In genomic region chr13:82815791-82816190, GRCh38 we compare ENCODE assay signal across 15 cellular contexts.
DNase-seq lines count a peak whose midpoint lies in the region; ATAC-seq and TF ChIP-seq lines count a peak whose summit lies in the region.
"Had no signal": no experiment of that assay in that cellular context is flagged by ENCODE, and none has a peak within 500 bp of the region (broad histone marks: within the 10 kb centered on the region; RNA-seq: fewer than 3 reads in every experiment).

No MANE protein-coding gene starts in this region.

- no peak overlapping the region for H3K18ac ChIP-seq in trophoblast cell (ENCODE audit: low read length)

- H3K27ac ChIP-seq in PC-3 (ENCODE audit: low read length): no peak overlapping the region
- no peak overlapping the region for H3K27ac ChIP-seq in trophoblast cell (ENCODE audit: low read depth, low read length)
- H3K27ac ChIP-seq: GM23248 had no signal

- POLR2A ChIA-PET in PC-3 (lab: Charles Lee; ENCODE audit: unreplicated experiment): no interaction called here

- no peak overlapping the region for H2AFZ ChIP-seq in PC-3 (ENCODE audit: low read length)
- no peak overlapping the region for H2AFZ ChIP-seq in trophoblast cell (ENCODE audit: insufficient read depth, low read length, poor library complexity)
- H2AFZ ChIP-seq: GM23248 had no signal

- H3K27me3 ChIP-seq in PC-3 (ENCODE audit: low read length): no peaks in the 10 kb centered on the region
- H3K27me3 ChIP-seq in trophoblast cell (ENCODE audit: insufficient read depth, low read length): no peaks in the 10 kb centered on the region

- H3K4ac ChIP-seq in trophoblast cell (ENCODE audit: low read depth, low read length): no peak overlapping the region

- H3K9me3 ChIP-seq in PC-3 (ENCODE audit: low read length) (no peaks in the 10 kb centered on the region), trophoblast cell (ENCODE audit: insufficient read depth, low read depth, low read length) (peaks cover 1% of the 10 kb centered on the region)

- H3K14ac ChIP-seq in trophoblast cell (ENCODE audit: low read length): no peak overlapping the region

- no peaks in the 10 kb centered on the region for H4K20me1 ChIP-seq in PC-3 (ENCODE audit: low read length)

- no peak overlapping the region for H3K23ac ChIP-seq in trophoblast cell (ENCODE audit: low read length)

- H3K79me1 ChIP-seq in trophoblast cell (ENCODE audit: low read length): no peaks in the 10 kb centered on the region

- TF ChIP-seq CTCF in PC-3 (conservative IDR thresholded peaks at IDR 0.05; ENCODE audit: low read depth, low read length): no peak

- no TSS peak for BruUV-seq in PC-3 (replicated peaks; lab: Mats Ljungman, UMichigan)

- ATAC-seq in PC-3: 0 out of 2 replicates have a peak, but pooled peaks have one; percentile 38
- peak; percentile 39 for ATAC-seq in esophagus mucosa
- ATAC-seq: HCT116 had no signal

- DNase-seq in PC-3 (peak; percentile 15), trophoblast cell (peak; percentile 15 to 71), DMS79 treated with DMSO at 0.1 percent for 48 hours (lab: John Stamatoyannopoulos, UW) (no peak), hippocampal formation (lab: John Stamatoyannopoulos, UW) (no peak), NCI-H187 treated with DMSO at 0.1 percent for 48 hours (lab: John Stamatoyannopoulos, UW) (no peak)
- DNase-seq: C1 segment of cervical spinal cord; Calu3; CD4-positive, alpha-beta memory T cell; COR-L47; DMS53; DND-41; GM23248; H9 had no signal

- no peaks in the 10 kb centered on the region for H3F3A ChIP-seq in PC-3 (ENCODE audit: low read length, unreplicated experiment)

- CTCF ChIA-PET in PC-3 (lab: Charles Lee): no interaction called here

- WGBS in trophoblast cell (ENCODE audit: extremely low coverage, insufficient coverage, insufficient read length): no CpG with 5 or more reads among the region's 1 CpG

- no peak overlapping the region for H2AK5ac ChIP-seq in trophoblast cell (ENCODE audit: low read length)

- H3K4me2 ChIP-seq in PC-3 (ENCODE audit: low read length) (no peak overlapping the region), trophoblast cell (ENCODE audit: low read length) (no peak overlapping the region)

- H4K8ac ChIP-seq in trophoblast cell (ENCODE audit: low read depth, low read length): no peak overlapping the region

- H2BK120ac ChIP-seq in trophoblast cell (ENCODE audit: insufficient read depth, low read length, poor library complexity): no peak overlapping the region

- H4K91ac ChIP-seq in trophoblast cell (ENCODE audit: low read depth, low read length): no peak overlapping the region

- no peak overlapping the region for H2BK12ac ChIP-seq in trophoblast cell (ENCODE audit: low read length)

- H3K9me2 ChIP-seq in PC-3 (replicated peaks; ENCODE audit: low read length): no peaks in the 10 kb centered on the region

- H3K79me2 ChIP-seq in PC-3 (ENCODE audit: low read length): no peaks in the 10 kb centered on the region
- no peaks in the 10 kb centered on the region for H3K79me2 ChIP-seq in trophoblast cell (ENCODE audit: control insufficient read depth, insufficient read depth, low read length, poor library complexity)

- no peak overlapping the region for H3K9ac ChIP-seq in PC-3 (ENCODE audit: low read length)
- H3K9ac ChIP-seq in trophoblast cell (ENCODE audit: low read length): no peak overlapping the region
- H3K9ac ChIP-seq: GM23248 had no signal

- H3K36me3 ChIP-seq in PC-3 (ENCODE audit: low read depth, low read length) (no peaks in the 10 kb centered on the region), trophoblast cell (ENCODE audit: control insufficient read depth in 1 of 2, insufficient read depth in 2 of 2, low read length in 2 of 2) (no peaks in the 10 kb centered on the region)

- H2BK5ac ChIP-seq in trophoblast cell (ENCODE audit: low read depth, low read length, poor library complexity): no peak overlapping the region

- no peak overlapping the region for H4K12ac ChIP-seq in trophoblast cell (ENCODE audit: low read depth, low read length)

- no peaks in the 10 kb centered on the region for H3K4me1 ChIP-seq in PC-3 (ENCODE audit: insufficient read depth, low read length)
- H3K4me1 ChIP-seq in trophoblast cell (ENCODE audit: control insufficient read depth in 1 of 2, insufficient read depth in 2 of 2, low read length in 2 of 2): no peaks in the 10 kb centered on the region

- no peak overlapping the region for H3K4me3 ChIP-seq in PC-3 (ENCODE audit: low read length)
- no peak overlapping the region for H3K4me3 ChIP-seq in trophoblast cell (ENCODE audit: low read depth, low read length)
- H3K4me3 ChIP-seq: GM23248 had no signal

- intact Hi-C loops in PC-3 (cut with micrococcal nuclease): no loop called here

Comparison
In these comparisons a context has a peak if more than half of its experiments do, and no peak if none do; other contexts are left out.
1. DNase-seq: peak in PC-3 (single experiment) and trophoblast cell (2 of 2); none in DMS79 treated with DMSO at 0.1 percent for 48 hours (single experiment), hippocampal formation (0 of 2) and NCI-H187 treated with DMSO at 0.1 percent for 48 hours (single experiment).